ENCODE assay signal across 9 cellular contexts in genomic region chr13:33728271-33729037, GRCh38.
DNase-seq lines count a peak whose midpoint lies in the region; ATAC-seq, FAIRE-seq and TF ChIP-seq lines count a peak whose summit lies in the region.
"Had no signal": no experiment of that assay in that cellular context is flagged by ENCODE, and none has a peak within 500 bp of the region (broad histone marks: within the 10 kb centered on the region; RNA-seq: fewer than 3 reads in every experiment).

No MANE protein-coding gene starts in this region.

- H2BK12ac ChIP-seq in H1 (ENCODE audit: low read depth, low read length): no peak overlapping the region

- no peak overlapping the region for H3K9ac ChIP-seq in H1 (replicated peaks in 1 of 4; ENCODE audit: extremely low read depth in 1 of 4, low read depth in 3 of 4, low read length in 3 of 4)

- no peak overlapping the region for H4K8ac ChIP-seq in H1 (ENCODE audit: extremely low read depth, insufficient read depth, low read length)

- H3K27me3 Mint-ChIP-seq in progenitor cell of endocrine pancreas: no peaks in the 10 kb centered on the region
- no peaks in the 10 kb centered on the region for H3K27me3 Mint-ChIP-seq in activated T-cell treated with anti-CD3 and anti-CD28 coated beads, Interleukin-2, amount 50 U/mL, for 24 hours

- no peak overlapping the region for H3K4me3 ChIP-seq in GM06990 (replicated peaks; ENCODE audit: low read depth, low read length)
- no peak overlapping the region for H3K4me3 ChIP-seq in H1 (ENCODE audit: extremely low read depth in 1 of 4, insufficient read depth in 2 of 4, low read depth in 3 of 4, low read length in 4 of 4)
- H3K4me3 ChIP-seq in upper lobe of left lung: no peak overlapping the region

- peak; percentile 88 for ATAC-seq in GM21515 (IDR thresholded peaks at IDR 0.05; ENCODE audit: unreplicated experiment)
- peak; percentile 81 for ATAC-seq in HG03565 (IDR thresholded peaks at IDR 0.05; ENCODE audit: unreplicated experiment)
- ATAC-seq in upper lobe of left lung (ENCODE audit: low FRiP score in 2 of 2): peak in 1 of 2 donors; percentile 55
- ATAC-seq: HCT116 had no signal

- H3K27ac ChIP-seq in H1 (ENCODE audit: low read depth, low read length) (no peak overlapping the region), upper lobe of left lung (peak overlapping the region; percentile 2 to 79 (median 62))

- no peak overlapping the region for H4K5ac ChIP-seq in H1 (ENCODE audit: insufficient read length, low read depth, low read length)

- TF ChIP-seq RAD21 in H1 (IDR thresholded peaks at IDR 0.05 in 1 of 2, conservative IDR thresholded peaks at IDR 0.05 in 1 of 2; ENCODE audit: low read depth in 2 of 2, low read length in 2 of 2): no peak

- POLR2A ChIA-PET in H1 (lab: Charles Lee; ENCODE audit: partially characterized antibody): no interaction called here

- TF ChIP-seq EP300 in H1 (IDR thresholded peaks at IDR 0.05; ENCODE audit: borderline replicate concordance in 1 of 2, low read depth in 2 of 2, low read length in 2 of 2) (no peak), upper lobe of left lung (IDR thresholded peaks at IDR 0.05) (no peak)

- H2BK5ac ChIP-seq in H1 (ENCODE audit: low read depth, low read length): no peak overlapping the region

- H3K4me2 ChIP-seq in H1 (ENCODE audit: insufficient read depth in 1 of 2, low read depth in 2 of 2, low read length in 2 of 2): no peak overlapping the region

- no peak overlapping the region for H2AFZ ChIP-seq in H1 (ENCODE audit: low read length)

- H3K27me3 ChIP-seq in GM06990 (replicated peaks; ENCODE audit: control insufficient read depth, insufficient read depth, low read length) (no peaks in the 10 kb centered on the region), H1 (replicated peaks in 1 of 4; ENCODE audit: control insufficient read depth in 3 of 4, extremely low read depth in 1 of 4, insufficient read depth in 3 of 4, low read length in 3 of 4) (no peaks in the 10 kb centered on the region), upper lobe of left lung (no peaks in the 10 kb centered on the region)

- no peak overlapping the region for H3K4ac ChIP-seq in H1 (replicated peaks; ENCODE audit: insufficient read length, low read depth, low read length)

- CTCF ChIA-PET in H1 (lab: Charles Lee; ENCODE audit: partially characterized antibody): interaction anchor here (0.6 kb wide), 1 partner anchor 595 kb away, joined by 3 read pairs; no protein-coding TSS in a partner anchor

- no peak overlapping the region for H4K91ac ChIP-seq in H1 (replicated peaks; ENCODE audit: insufficient read length, low read length)

- no peaks in the 10 kb centered on the region for H3K79me1 ChIP-seq in H1 (ENCODE audit: low read depth, low read length)

- H3K23me2 ChIP-seq in H1 (ENCODE audit: low read depth, low read length): no peaks in the 10 kb centered on the region

- no peaks in the 10 kb centered on the region for H3K79me2 ChIP-seq in H1 (ENCODE audit: control insufficient read depth in 1 of 2, insufficient read depth in 2 of 2, low read length in 2 of 2)

- no peak overlapping the region for H3K27ac Mint-ChIP-seq in progenitor cell of endocrine pancreas
- H3K27ac Mint-ChIP-seq in activated T-cell treated with anti-CD3 and anti-CD28 coated beads, Interleukin-2, amount 50 U/mL, for 24 hours: no peak overlapping the region

- H2BK20ac ChIP-seq in H1 (ENCODE audit: low read length): no peak overlapping the region

- no peaks in the 10 kb centered on the region for H3K9me3 ChIP-seq in H1 (ENCODE audit: insufficient read depth in 2 of 2, low read depth in 1 of 2, low read length in 1 of 2)
- no peaks in the 10 kb centered on the region for H3K9me3 ChIP-seq in upper lobe of left lung

- H3K4me1 ChIP-seq in H1 (replicated peaks in 1 of 4; ENCODE audit: control insufficient read depth in 3 of 4, insufficient read depth in 4 of 4, low read length in 3 of 4): no peaks in the 10 kb centered on the region
- peaks cover 0 to 47% (median 33%) of the 10 kb centered on the region in 4 donors for H3K4me1 ChIP-seq in upper lobe of left lung

- no peak for FAIRE-seq in H1 (lab: Jason Lieb, UNC)

- no peaks in the 10 kb centered on the region for H4K20me1 ChIP-seq in H1 (replicated peaks in 1 of 2; ENCODE audit: control insufficient read depth in 1 of 2, insufficient read depth in 2 of 2, low read length in 2 of 2)

- no peak overlapping the region for H3K23ac ChIP-seq in H1 (ENCODE audit: insufficient read length)

- H3K18ac ChIP-seq in H1 (ENCODE audit: extremely low read depth, low read length): no peak overlapping the region

- TF ChIP-seq POLR2A in H1 (IDR thresholded peaks at IDR 0.05; ENCODE audit: control extremely low read depth in 1 of 2, low read depth in 2 of 2, low read length in 2 of 2) (no peak), upper lobe of left lung (IDR thresholded peaks at IDR 0.05) (peak in 1 of 4 donors; percentile 42)

- no peak overlapping the region for H2BK120ac ChIP-seq in H1 (replicated peaks; ENCODE audit: low read depth, low read length)

- DNase-seq in GM06990 (ENCODE audit: extremely low read depth, insufficient read length): peak; percentile 77
- DNase-seq in H1 (ENCODE audit: low read depth in 1 of 2, low spot score in 2 of 2): no peak
- DNase-seq in upper lobe of left lung: peak in 1 of 2 donors; percentile 38
- DNase-seq in progenitor cell of endocrine pancreas (ENCODE audit: low spot score, unreplicated experiment): no peak
- DNase-seq in activated T-cell treated with anti-CD3 and anti-CD28 coated beads, Interleukin-2, amount 50 U/mL, for 24 hours: no peak
- no peak for DNase-seq in activated T-cell treated with anti-CD3 and anti-CD28 coated beads, Interleukin-2, amount 50 U/mL, for 1 hour

- peaks cover 7% of the 10 kb centered on the region for H3K4me1 Mint-ChIP-seq in progenitor cell of endocrine pancreas (ENCODE audit: low read depth)
- H3K4me1 Mint-ChIP-seq in activated T-cell treated with anti-CD3 and anti-CD28 coated beads, Interleukin-2, amount 50 U/mL, for 24 hours (ENCODE audit: low read depth): peaks cover 10% of the 10 kb centered on the region

- H3K14ac ChIP-seq in H1 (ENCODE audit: insufficient read length): no peak overlapping the region

- 90% methylated on average over 7 of the region's 7 CpGs; no CpG with 5 or more reads in 1 of the 2 experiments for WGBS in H1 (ENCODE audit: extremely low coverage in 1 of 2, insufficient coverage in 1 of 2, insufficient read length in 1 of 2, insufficient replicate concordance in 2 of 2, low coverage in 1 of 2, low lambda C conversion rate in 2 of 2, missing lambda C conversion rate in 1 of 2), 2 experiments
- WGBS in upper lobe of left lung, 2 donors: 54 to 59% methylated on average over 7 of the region's 7 CpGs

- H2AK5ac ChIP-seq in H1 (ENCODE audit: low read depth, low read length): no peak overlapping the region

- no peaks in the 10 kb centered on the region for H3K36me3 Mint-ChIP-seq in progenitor cell of endocrine pancreas (ENCODE audit: insufficient read depth)
- H3K36me3 Mint-ChIP-seq in activated T-cell treated with anti-CD3 and anti-CD28 coated beads, Interleukin-2, amount 50 U/mL, for 24 hours (ENCODE audit: low read depth): no peaks in the 10 kb centered on the region

- H2BK15ac ChIP-seq in H1 (ENCODE audit: low read length): no peak overlapping the region

- TF ChIP-seq CTCF in GM06990 (IDR thresholded peaks at IDR 0.05; ENCODE audit: insufficient read depth, low read length, poor library complexity, severe bottlenecking): no peak
- TF ChIP-seq CTCF in H1 (IDR thresholded peaks at IDR 0.05; ENCODE audit: control extremely low read depth in 1 of 3, insufficient read depth in 1 of 3, low read depth in 1 of 3, low read length in 3 of 3): no peak
- no peak for TF ChIP-seq CTCF in upper lobe of left lung (IDR thresholded peaks at IDR 0.05)
- no peak for TF ChIP-seq CTCF in progenitor cell of endocrine pancreas (IDR thresholded peaks at IDR 0.05; ENCODE audit: unreplicated experiment)

- no peaks in the 10 kb centered on the region for H3K9me3 Mint-ChIP-seq in progenitor cell of endocrine pancreas (ENCODE audit: low read depth)
- H3K9me3 Mint-ChIP-seq in activated T-cell treated with anti-CD3 and anti-CD28 coated beads, Interleukin-2, amount 50 U/mL, for 24 hours: no peaks in the 10 kb centered on the region

- H3K36me3 ChIP-seq in GM06990 (ENCODE audit: control insufficient read depth, insufficient read depth, low read length) (no peaks in the 10 kb centered on the region), H1 (ENCODE audit: control insufficient read depth in 2 of 4, insufficient read depth in 4 of 4, low read length in 3 of 4) (no peaks in the 10 kb centered on the region), upper lobe of left lung (no peaks in the 10 kb centered on the region)

- H3K56ac ChIP-seq in H1 (replicated peaks; ENCODE audit: insufficient read length, low read depth, low read length): no peak overlapping the region

- H3K4me3 Mint-ChIP-seq in progenitor cell of endocrine pancreas (ENCODE audit: low read depth): no peak overlapping the region
- no peak overlapping the region for H3K4me3 Mint-ChIP-seq in activated T-cell treated with anti-CD3 and anti-CD28 coated beads, Interleukin-2, amount 50 U/mL, for 24 hours

TF ChIP-seq in H1, 55 proteins besides CTCF, POLR2A, EP300 and RAD21:
- TF ChIP-seq E2F6 (IDR thresholded peaks at IDR 0.05): peak; percentile 48; the same call in 1 of the 2 replicates
- TF ChIP-seq CBX5 (IDR thresholded peaks at IDR 0.05; ENCODE audit: low read depth, low read length): no peak
